In the genomic region with DNA sequence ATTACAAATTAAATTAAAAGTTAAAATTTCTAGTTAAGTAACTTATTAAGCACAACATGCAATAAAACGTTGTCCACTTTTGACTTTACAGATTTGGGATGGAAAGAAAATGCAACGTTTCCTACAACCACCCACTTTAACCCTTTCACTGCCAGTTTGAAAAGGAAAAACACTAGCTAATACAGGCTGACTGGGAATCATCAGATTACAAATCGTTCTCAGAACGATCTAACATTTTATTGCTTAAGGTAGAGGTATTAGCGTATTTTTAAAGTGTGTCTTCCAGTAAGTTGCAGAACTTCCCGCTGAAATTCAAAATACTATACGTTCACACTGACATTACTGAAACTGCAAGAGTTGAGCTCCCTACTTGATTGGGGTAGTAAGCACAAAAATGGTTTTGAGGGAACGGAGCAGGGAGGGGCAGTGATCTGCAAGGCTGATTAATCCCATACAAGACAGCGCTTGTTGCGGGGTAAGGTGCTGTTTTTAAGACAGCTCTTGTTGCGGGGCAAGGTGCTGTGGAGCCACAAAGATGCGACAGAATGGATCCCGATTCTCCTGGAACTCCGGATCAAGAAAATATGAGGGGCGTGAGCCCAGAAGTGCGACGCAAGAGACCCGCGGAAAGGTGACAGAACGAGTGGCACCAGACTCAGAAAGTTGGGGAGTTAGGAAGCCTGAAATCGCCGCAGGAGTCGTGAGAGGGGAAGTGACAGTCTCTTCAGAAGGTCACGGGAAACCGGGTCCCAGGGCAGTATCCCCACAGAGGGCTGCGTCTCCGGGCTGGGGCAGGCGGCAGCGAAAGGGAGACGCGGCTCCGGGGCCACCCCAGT, we compare ENCODE assay signal across 8 cellular contexts. TPM values are rescaled to one million over a fixed set of nuclear protein-coding genes. Genes with fewer than 3 reads are reported as not detected.
A peak's percentile ranks its signal among the peaks of the same experiment; 100 is the strongest.
DNase-seq lines count a peak whose midpoint lies in the region; ATAC-seq and TF ChIP-seq lines count a peak whose summit lies in the region.

No MANE protein-coding gene starts in this region.

- H3K4me3 Mint-ChIP-seq in memory B cell = peak overlapping the region; percentile 98

- peaks cover 49% of the 10 kb centered on the region for H3K4me1 Mint-ChIP-seq in memory B cell

- H3K36me3 ChIP-seq in duodenal mucosa (ENCODE audit: control insufficient read depth in 1 of 2, insufficient read depth in 2 of 2, low read length in 2 of 2) = no peaks in the 10 kb centered on the region
- H3K36me3 ChIP-seq in upper lobe of right lung = peaks cover 2% of the 10 kb centered on the region

- H3K9ac ChIP-seq in duodenal mucosa (ENCODE audit: low read depth in 1 of 2, low read length in 2 of 2) = peak overlapping the region; percentile 97

- H3K4me3 ChIP-seq in duodenal mucosa (ENCODE audit: low read depth in 1 of 2, low read length in 2 of 2) (peak overlapping the region; percentile 99), upper lobe of right lung (peak overlapping the region; percentile 89)

- peak; percentile 31 for ATAC-seq in GM19455 (IDR thresholded peaks at IDR 0.05; ENCODE audit: unreplicated experiment)
- ATAC-seq in HG03460 (IDR thresholded peaks at IDR 0.05; ENCODE audit: unreplicated experiment) = peak; percentile 26
- ATAC-seq in memory B cell (ENCODE audit: low read depth) = peak; percentile 24
- peak; percentile 58 for ATAC-seq in upper lobe of right lung

- H3K27me3 Mint-ChIP-seq in memory B cell = no peaks in the 10 kb centered on the region

- POLR2A ChIA-PET in RWPE1 (lab: Yijun Ruan, JAX; ENCODE audit: low non-redundant PET) = interaction anchor here (0.8 kb wide), 1 partner anchor 56 kb away, joined by 3 read pairs; no protein-coding TSS in a partner anchor

- no peaks in the 10 kb centered on the region for H3K9me3 ChIP-seq in duodenal mucosa (ENCODE audit: control insufficient read depth in 1 of 2, low read length in 2 of 2)
- no peaks in the 10 kb centered on the region for H3K9me3 ChIP-seq in upper lobe of right lung

- H3K27ac Mint-ChIP-seq in memory B cell = peak overlapping the region; percentile 98

- H3K36me3 Mint-ChIP-seq in memory B cell = peaks cover 3% of the 10 kb centered on the region

- H3K27ac ChIP-seq in RWPE1 (peak overlapping the region; percentile 96), duodenal mucosa (ENCODE audit: low read depth, low read length) (peak overlapping the region; percentile 95), upper lobe of right lung (peak overlapping the region; percentile 100)

- H3K9me3 Mint-ChIP-seq in memory B cell = no peaks in the 10 kb centered on the region

- no peaks in the 10 kb centered on the region for H3K27me3 ChIP-seq in duodenal mucosa (ENCODE audit: control insufficient read depth in 1 of 2, insufficient read depth in 2 of 2, low read length in 2 of 2)
- no peaks in the 10 kb centered on the region for H3K27me3 ChIP-seq in upper lobe of right lung

- DNase-seq in ELR (ENCODE audit: low read depth) (peak; percentile 37), RWPE1 (ENCODE audit: low spot score) (peak; percentile 6), memory B cell (ENCODE audit: low spot score in 2 of 2) (peak in 1 of 2 donors; percentile 4), upper lobe of right lung (no peak)
- DNase-seq in activated CD8-positive, alpha-beta memory T cell treated with anti-CD3 and anti-CD28 coated beads, Interleukin-2, amount 50 U/mL, for 48 hours = no peak

- TF ChIP-seq CTCF in RWPE1 (conservative IDR thresholded peaks at IDR 0.05; ENCODE audit: low read depth) (no peak), upper lobe of right lung (IDR thresholded peaks at IDR 0.05) (no peak)

- peaks cover 42 to 43% of the 10 kb centered on the region in 2 donors for H3K4me1 ChIP-seq in duodenal mucosa (ENCODE audit: control insufficient read depth in 1 of 2, insufficient read depth in 2 of 2, low read length in 2 of 2)
- peaks cover 52% of the 10 kb centered on the region for H3K4me1 ChIP-seq in upper lobe of right lung

- intact Hi-C loops in upper lobe of right lung (cut with DNase I) = no loop called here

- CTCF ChIA-PET in RWPE1 (lab: Yijun Ruan, JAX) = interaction anchor here (0.7 kb wide), 1 partner anchor 68 kb away, joined by 3 read pairs; no protein-coding TSS in a partner anchor

RNA-seq across cellular contexts. Expression of gene HADHA, which starts 0.6 kb away (rescaled TPM):
- total RNA-seq in upper lobe of right lung = 118 TPM

RNA-seq across cellular contexts. Expression of gene HADHB, which starts 0.9 kb away (rescaled TPM):
- 105 TPM for total RNA-seq in upper lobe of right lung

Comparison
In these comparisons a context has a peak if more than half of its experiments do, and no peak if none do; other contexts are left out.
1. DNase-seq: peak in ELR (single experiment) and RWPE1 (single experiment); none in upper lobe of right lung (single experiment) and activated CD8-positive, alpha-beta memory T cell treated with anti-CD3 and anti-CD28 coated beads, Interleukin-2, amount 50 U/mL, for 48 hours (single experiment).
2. Peak in every context shown above with its lines, with median percentiles within 50 percentile points of each other: ATAC-seq and H3K27ac ChIP-seq.